ENCODE assay signal across 21 cellular contexts in genomic region chr6:530425-530824, GRCh38.
"Had no signal": no experiment of that assay in that cellular context is flagged by ENCODE, and none has a peak within 500 bp of the region (broad histone marks: within the 10 kb centered on the region; RNA-seq: fewer than 3 reads in every experiment).

No MANE protein-coding gene starts in this region.

- H3K27me3 ChIP-seq: colonic mucosa, heart left ventricle, neutrophil, sigmoid colon, testis, tibial nerve, upper lobe of right lung, vagina had no signal

- H3K4me3 Mint-ChIP-seq: nephron had no signal

- ATAC-seq: esophagus mucosa, heart left ventricle, left colon, upper lobe of right lung had no signal

- H3K4me3 ChIP-seq: colonic mucosa, heart left ventricle, sigmoid colon, skin epidermis, testis, tibial nerve, upper lobe of right lung, vagina had no signal

- H3K36me3 ChIP-seq: colonic mucosa had no signal

- FAIRE-seq: endometrium, frontal cortex had no signal

- H3K27me3 Mint-ChIP-seq: naive B cell had no signal

- DNase-seq: colonic mucosa; dermis blood vessel endothelial cell; heart left ventricle; hippocampal formation; left colon; mesendoderm; naive B cell; sigmoid colon; stimulated activated CD4-positive, alpha-beta T cell treated with anti-CD3 and anti-CD28 coated beads, Interleukin-2, amount 100 ng/mL, for 24 hours; stimulated activated CD4-positive, alpha-beta T cell treated with anti-CD3 and anti-CD28 coated beads, Interleukin-4, amount 100 ng/mL, for 4 hours; stimulated activated naive CD4-positive, alpha-beta T cell treated with Interleukin-2 at 50 U/mL for 16 hours; testis; upper lobe of right lung had no signal

- H3K9me3 ChIP-seq: colonic mucosa, heart left ventricle, neutrophil, sigmoid colon, testis, tibial nerve, upper lobe of right lung, vagina had no signal

- H3K27ac Mint-ChIP-seq: nephron had no signal

- H3K27ac ChIP-seq: colonic mucosa, heart left ventricle, neutrophil, sigmoid colon, skin epidermis, testis, tibial nerve, upper lobe of right lung, vagina had no signal

- H3K9me3 Mint-ChIP-seq: naive B cell, nephron had no signal

- H3K4me1 ChIP-seq: colonic mucosa, sigmoid colon, testis, tibial nerve, upper lobe of right lung, vagina had no signal

- H3K4me1 Mint-ChIP-seq: nephron had no signal
